ENCODE assay signal across 7 cellular contexts in the genomic region with DNA sequence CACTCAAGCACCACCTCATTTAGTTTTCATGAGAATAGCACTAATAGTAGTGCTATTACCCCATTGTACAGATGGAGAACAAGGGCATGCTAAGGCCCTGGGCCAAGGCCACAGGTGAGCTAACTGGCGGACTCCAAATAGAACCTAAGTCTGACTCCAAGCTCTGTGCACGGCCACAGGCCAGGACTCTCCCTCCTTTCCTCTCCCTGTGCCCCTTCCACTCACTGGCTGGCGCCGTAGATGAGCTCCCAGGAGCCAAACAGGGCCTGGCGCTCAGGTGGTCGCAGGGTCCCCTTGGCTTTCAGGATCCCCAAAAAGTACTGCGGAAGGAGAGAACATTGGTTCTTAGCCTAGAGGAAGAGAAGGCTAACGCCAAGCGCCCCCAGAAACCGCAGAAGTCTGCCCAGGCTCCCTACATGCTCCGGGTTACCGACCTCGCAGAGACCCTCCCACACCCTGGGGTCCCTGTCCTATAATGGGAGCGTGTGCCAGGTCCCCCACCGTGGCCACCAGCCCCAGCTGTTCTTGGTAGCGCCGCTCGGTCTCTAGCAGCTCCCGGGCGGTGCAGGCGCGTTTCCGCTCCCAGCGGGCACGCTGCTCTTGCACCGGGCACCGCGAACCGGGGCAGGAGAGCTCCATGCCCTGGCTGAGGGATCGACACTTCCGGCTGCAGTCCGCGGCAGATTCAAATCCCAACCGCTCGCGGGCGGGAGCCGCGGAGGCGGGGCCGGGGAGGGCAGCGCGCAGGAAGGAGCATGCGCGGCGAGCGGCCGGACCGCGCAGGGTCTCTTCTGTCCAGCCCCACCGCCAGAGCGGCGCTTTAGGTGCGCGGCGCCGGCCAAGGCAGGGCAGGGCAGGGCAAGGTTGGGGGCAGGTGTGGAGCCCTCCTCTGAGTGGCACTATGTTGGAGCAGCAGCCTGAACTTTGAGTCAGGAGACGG. TPM values are rescaled to one million over a fixed set of nuclear protein-coding genes. Genes with fewer than 3 reads are reported as not detected.
DNase-seq lines count a peak whose midpoint lies in the region; ATAC-seq and TF ChIP-seq lines count a peak whose summit lies in the region.

ARHGEF39 (minus strand) TSS at position 665 of the 940 bp plus-strand sequence; CDS start at position 639, 26 bp downstream.

- H3K27me3 Mint-ChIP-seq in T-cell = no peaks in the 10 kb centered on the region

- POLR2A ChIA-PET in T-cell (lab: Charles Lee) = interaction anchor here in 1 of 2 donors (0.7 to 1.1 kb wide), 2 partner anchors 18 to 266 kb away, joined by 3 to 4 read pairs; no protein-coding TSS in a partner anchor

- H3K36me3 Mint-ChIP-seq in T-cell = peaks cover 14% of the 10 kb centered on the region

- H3K9me3 Mint-ChIP-seq in T-cell = no peaks in the 10 kb centered on the region

- ATAC-seq in HG02763 (IDR thresholded peaks at IDR 0.05; ENCODE audit: unreplicated experiment) (peak; percentile 83), T-cell (replicated peaks in 1 of 4) (peak; percentile 68 to 76 (median 74))

- peak within 1 kb of the TSS; percentile 48 for H3K4me3 ChIP-seq in astrocyte of the cerebellum (ENCODE audit: low read depth, low read length)

- CTCF ChIA-PET in T-cell (lab: Charles Lee) = interaction anchor here (0.6 to 4.4 kb wide), 9 partner anchors 31 to 85 kb away, joined by 3 to 22 read pairs (median 4); no protein-coding TSS in a partner anchor

- TF ChIP-seq CTCF in GM13977 (IDR thresholded peaks at IDR 0.05; ENCODE audit: extremely low read depth, insufficient read depth, missing control alignments) (peak; percentile 58), astrocyte of the cerebellum (IDR thresholded peaks at IDR 0.05; ENCODE audit: low read depth, low read length, missing control alignments) (peak; percentile 28)

- DNase-seq in GM13977 (ENCODE audit: low spot score) (peak; percentile 93), NCI-H1417 treated with DMSO at 0.1 percent for 48 hours (lab: John Stamatoyannopoulos, UW) (peak; percentile 3), T-cell (peak in 31 of 34 experiments; percentile 16 to 64 (median 43)), astrocyte of the cerebellum (ENCODE audit: low read depth) (no peak), hippocampal formation (lab: John Stamatoyannopoulos, UW) (peak; percentile 15 to 66), retina (peak; percentile 93)

- in situ Hi-C loops in GM13977 (cut with MboI; ENCODE audit: low pct_unique_long_range_greater_than_20kb, low sequenced_read_pairs, unreplicated experiment) (loop anchor here (10.0 kb wide), 1 partner anchor 60 kb away; no protein-coding TSS in a partner anchor), astrocyte of the cerebellum (cut with HindIII; ENCODE audit: low sequenced_read_pairs) (no loop called here)

- H3K27ac Mint-ChIP-seq in T-cell = peak within 1 kb of the TSS; percentile 92 to 93

- peaks cover 59 to 65% (median 61%) of the 10 kb centered on the region in 3 donors for H3K4me1 Mint-ChIP-seq in T-cell

- H3K4me3 Mint-ChIP-seq in T-cell = peak within 1 kb of the TSS; percentile 76 to 88 (median 82)

RNA-seq across cellular contexts. Expression of gene ARHGEF39, which starts in this region (rescaled TPM):
- 1 to 10 TPM in 2 of 5 donors, under 1 TPM in 3; 0.12 to 1.3 (median 0.57) TPM for total RNA-seq in T-cell
